13 cellular contexts compared by ENCODE assay signal in genomic region chr1:23618586-23619083, GRCh38. TPM values are rescaled to one million over a fixed set of nuclear protein-coding genes. Genes with fewer than 3 reads are reported as not detected.
DNase-seq lines count a peak whose midpoint lies in the region; ATAC-seq and TF ChIP-seq lines count a peak whose summit lies in the region.
"Had no signal": no experiment of that assay in that cellular context is flagged by ENCODE, and none has a peak within 500 bp of the region (broad histone marks: within the 10 kb centered on the region; RNA-seq: fewer than 3 reads in every experiment).

No MANE protein-coding gene starts in this region.

- TF ChIP-seq CTCF in OCI-LY7 (conservative IDR thresholded peaks at IDR 0.05; ENCODE audit: low read length), result no peak
- TF ChIP-seq CTCF in epithelial cell of esophagus (IDR thresholded peaks at IDR 0.05; ENCODE audit: insufficient read depth, low read depth, low read length, missing control alignments), result no peak

- no peak for DNase-seq in activated naive CD4-positive, alpha-beta T cell treated with anti-CD3 and anti-CD28 coated beads for 36 hours
- DNase-seq in activated naive CD4-positive, alpha-beta T cell treated with Interleukin-2 at 50 U/mL for 16 hours, result no peak
- DNase-seq in OCI-LY7 (ENCODE audit: low spot score) (peak; percentile 70), epithelial cell of esophagus (ENCODE audit: low read depth) (peak; percentile 18), HAP-1 (ENCODE audit: low spot score in 2 of 2) (no peak), NCI-H82 treated with DMSO at 0.1 percent for 48 hours (lab: John Stamatoyannopoulos, UW; ENCODE audit: unreplicated experiment) (no peak)
- DNase-seq: NCI-H1436; NCI-H524; Right ventricle myocardium superior; stimulated activated CD4-positive, alpha-beta T cell treated with anti-CD3 and anti-CD28 coated beads, Interleukin-15, amount 100 ng/mL, for 24 hours had no signal

- no peaks in the 10 kb centered on the region for H3K9me2 ChIP-seq in OCI-LY7 (ENCODE audit: insufficient read depth, low read length)

- peaks cover 2% of the 10 kb centered on the region for H3K9me3 Mint-ChIP-seq in activated naive CD4-positive, alpha-beta T cell treated with anti-CD3 and anti-CD28 coated beads for 36 hours

- BruUV-seq in OCI-LY7 (replicated peaks; lab: Mats Ljungman, UMichigan), result no TSS peak

- in situ Hi-C loops in HAP-1 (cut with MboI; ENCODE audit: low sequenced_read_pairs), result no loop called here

- peak overlapping the region; percentile 99 for H3K27ac ChIP-seq in OCI-LY7 (ENCODE audit: low read depth, low read length, poor library complexity, severe bottlenecking)
- H3K27ac ChIP-seq in thymus (ENCODE audit: low read depth), result peak overlapping the region; percentile 97
- H3K27ac ChIP-seq: heart right ventricle had no signal

- no peaks in the 10 kb centered on the region for H3K36me3 Mint-ChIP-seq in activated naive CD4-positive, alpha-beta T cell treated with anti-CD3 and anti-CD28 coated beads for 36 hours (ENCODE audit: low read depth)

- no peak overlapping the region for H2AFZ ChIP-seq in OCI-LY7 (ENCODE audit: low read length)

- peak overlapping the region; percentile 69 for H3K27ac Mint-ChIP-seq in activated naive CD4-positive, alpha-beta T cell treated with anti-CD3 and anti-CD28 coated beads for 36 hours

- peaks cover 95% of the 10 kb centered on the region for H3K4me1 ChIP-seq in OCI-LY7 (ENCODE audit: insufficient read depth, low read length, poor library complexity, severe bottlenecking)
- H3K4me1 ChIP-seq in thymus (ENCODE audit: control insufficient read depth, insufficient read depth, low read length), result peaks cover 51% of the 10 kb centered on the region
- peaks cover 3% of the 10 kb centered on the region; the same call in 1 of the 2 replicates for H3K4me1 ChIP-seq in HAP-1

- peak overlapping the region; percentile 40 for H3K4me3 Mint-ChIP-seq in activated naive CD4-positive, alpha-beta T cell treated with anti-CD3 and anti-CD28 coated beads for 36 hours

- peaks cover 83% of the 10 kb centered on the region for H3K4me1 Mint-ChIP-seq in activated naive CD4-positive, alpha-beta T cell treated with anti-CD3 and anti-CD28 coated beads for 36 hours (ENCODE audit: low read depth)

- intact Hi-C loops in activated naive CD4-positive, alpha-beta T cell treated with anti-CD3 and anti-CD28 coated beads for 36 hours (cut with micrococcal nuclease), result loop anchor here (1.0 to 5.0 kb wide), 4 partner anchors 9 to 1586 kb away; partner anchors contain the start of gene ID3
- intact Hi-C loops in OCI-LY7 (cut with micrococcal nuclease; ENCODE audit: unreplicated experiment), result no loop called here

- H3K9me3 ChIP-seq in OCI-LY7 (ENCODE audit: low read length) (no peaks in the 10 kb centered on the region), thymus (ENCODE audit: control insufficient read depth) (no peaks in the 10 kb centered on the region), HAP-1 (no peaks in the 10 kb centered on the region)
- H3K9me3 ChIP-seq: heart right ventricle had no signal

- no peaks in the 10 kb centered on the region for H3K27me3 Mint-ChIP-seq in activated naive CD4-positive, alpha-beta T cell treated with anti-CD3 and anti-CD28 coated beads for 36 hours (ENCODE audit: low read depth)

- H3K27me3 ChIP-seq in thymus (ENCODE audit: control insufficient read depth, insufficient read depth), result no peaks in the 10 kb centered on the region
- peaks cover 12% of the 10 kb centered on the region for H3K27me3 ChIP-seq in HAP-1 (ENCODE audit: low read depth)

- H4K20me1 ChIP-seq in OCI-LY7 (ENCODE audit: insufficient read depth, low read length), result no peaks in the 10 kb centered on the region

- WGBS in thymus, result 79% methylated on average over 7 of the region's 7 CpGs

- ATAC-seq in HG03159 (IDR thresholded peaks at IDR 0.05; ENCODE audit: unreplicated experiment), result no peak

- POLR2A ChIA-PET in OCI-LY7 (lab: Charles Lee), result interaction anchor here (0.6 to 7.3 kb wide), 13 partner anchors 9 to 259 kb away, joined by 3 to 186 read pairs (median 24); partner anchors contain the start of genes E2F2 and ID3

- H3K36me3 ChIP-seq in OCI-LY7 (ENCODE audit: insufficient read depth, low read length), result no peaks in the 10 kb centered on the region
- no peaks in the 10 kb centered on the region for H3K36me3 ChIP-seq in thymus (ENCODE audit: control insufficient read depth, insufficient read depth)
- H3K36me3 ChIP-seq in HAP-1 (replicated peaks), result no peaks in the 10 kb centered on the region
- H3K36me3 ChIP-seq: heart right ventricle had no signal

- peak overlapping the region; percentile 92 for H3K4me2 ChIP-seq in OCI-LY7 (ENCODE audit: low read length)

- CTCF ChIA-PET in activated naive CD4-positive, alpha-beta T cell treated with anti-CD3 and anti-CD28 coated beads for 36 hours (lab: Charles Lee), result interaction anchor here (0.6 to 4.7 kb wide), 7 partner anchors 13 to 1016 kb away, joined by 4 to 25 read pairs (median 5); no protein-coding TSS in a partner anchor
- CTCF ChIA-PET in OCI-LY7 (lab: Charles Lee; ENCODE audit: unreplicated experiment), result interaction anchor here (0.7 kb wide), 1 partner anchor 26 kb away, joined by 3 read pairs; no protein-coding TSS in a partner anchor

- peak overlapping the region; percentile 69 for H3K4me3 ChIP-seq in OCI-LY7 (ENCODE audit: low read depth, low read length, poor library complexity, severe bottlenecking)
- H3K4me3 ChIP-seq in epithelial cell of esophagus (ENCODE audit: low read length), result no peak overlapping the region
- H3K4me3 ChIP-seq in thymus (ENCODE audit: low read length), result no peak overlapping the region
- no peak overlapping the region for H3K4me3 ChIP-seq in HAP-1

- peaks cover 28% of the 10 kb centered on the region for H3K79me2 ChIP-seq in OCI-LY7 (ENCODE audit: insufficient read depth, low read depth, low read length)

RNA-seq across cellular contexts. Expression of gene ID3, which starts 59.3 kb away (rescaled TPM):
- total RNA-seq in activated naive CD4-positive, alpha-beta T cell treated with anti-CD3 and anti-CD28 coated beads for 36 hours, result 10 to 100 TPM; 69.5 to 74.6 TPM
- 1,286 and 1,658 TPM in 2 replicates for total RNA-seq in OCI-LY7 (2014; rRNA removed; shearing (Covaris generic))
- total RNA-seq in OCI-LY7 (2022), result 621 and 629 TPM in 2 replicates
- polyA plus RNA-seq in thymus, result 131 TPM

Comparison
In these comparisons a context has a peak if more than half of its experiments do, and no peak if none do; other contexts are left out.
1. DNase-seq: peak in OCI-LY7 (single experiment) and epithelial cell of esophagus (single experiment); none in activated naive CD4-positive, alpha-beta T cell treated with anti-CD3 and anti-CD28 coated beads for 36 hours (single experiment), activated naive CD4-positive, alpha-beta T cell treated with Interleukin-2 at 50 U/mL for 16 hours (single experiment), HAP-1 (0 of 2) and NCI-H82 treated with DMSO at 0.1 percent for 48 hours (single experiment).
2. RNA of gene ID3, which starts 59.3 kb away (total RNA-seq): 621 to 1,658 TPM in OCI-LY7; 69.5 to 74.6 TPM in activated naive CD4-positive, alpha-beta T cell treated with anti-CD3 and anti-CD28 coated beads for 36 hours; every median in the first group is over 4 times any median in the second.